ENCODE assay signal across 1 cellular context in genomic region chr17:40499551-40500189, GRCh38.
TF ChIP-seq lines count a peak whose summit lies in the region.

No MANE protein-coding gene starts in this region.

TF ChIP-seq in GM23338, 12 proteins besides CTCF, POLR2A, EP300 and RAD21 (continued from another document):
- TF ChIP-seq REST (IDR thresholded peaks at IDR 0.05; ENCODE audit: unreplicated experiment) = no peak
- TF ChIP-seq ZNF114 (CRISPR knock-in tag; IDR thresholded peaks at IDR 0.05) = no peak
- TF ChIP-seq CREB1 (CRISPR knock-in tag; IDR thresholded peaks at IDR 0.05; ENCODE audit: low read depth) = no peak
- TF ChIP-seq EZH2phosphoT487 (IDR thresholded peaks at IDR 0.05; ENCODE audit: unreplicated experiment) = no peak
- no peak for TF ChIP-seq STAT1 (IDR thresholded peaks at IDR 0.05; ENCODE audit: unreplicated experiment)
- TF ChIP-seq POLR2AphosphoS5 (IDR thresholded peaks at IDR 0.05; ENCODE audit: low read depth) = peak; percentile 48
- no peak for TF ChIP-seq ZNF331 (CRISPR knock-in tag; IDR thresholded peaks at IDR 0.05; ENCODE audit: low read depth)
- TF ChIP-seq JUNB (IDR thresholded peaks at IDR 0.05; ENCODE audit: unreplicated experiment) = no peak
